In genomic region chr20:49915380-49916145, GRCh38 we compare ENCODE assay signal across 8 cellular contexts. TPM values are rescaled to one million over a fixed set of nuclear protein-coding genes. Genes with fewer than 3 reads are reported as not detected.
DNase-seq lines count a peak whose midpoint lies in the region; ATAC-seq and TF ChIP-seq lines count a peak whose summit lies in the region.

Gene SPATA2 (minus strand): TSS chr20:49915529. CDS start chr20:49908490, 7,039 bp downstream.

- peak; percentile 74 to 100 (median 95) for DNase-seq in C1 segment of cervical spinal cord (lab: John Stamatoyannopoulos, UW)
- peak; percentile 52 for DNase-seq in NCI-H748 treated with DMSO at 0.1 percent for 48 hours (lab: John Stamatoyannopoulos, UW)
- DNase-seq in activated CD4-positive, alpha-beta T cell treated with anti-CD3 and anti-CD28 coated beads, Interleukin-2, amount 50 U/mL, for 4 hours = peak; percentile 89 to 90
- peak; percentile 94 to 96 for DNase-seq in dermis microvascular lymphatic vessel endothelial cell (ENCODE audit: low read depth in 2 of 2)
- peak; percentile 98 for DNase-seq in right lobe of liver
- peak; percentile 94 for DNase-seq in stimulated activated CD4-positive, alpha-beta T cell treated with anti-CD3 and anti-CD28 coated beads, Interleukin-4, amount 100 ng/mL, for 24 hours

- no peak for TF ChIP-seq CTCF in right lobe of liver (IDR thresholded peaks at IDR 0.05)

- peaks cover 0 to 30% (median 0%) of the 10 kb centered on the region in 4 donors for H3K4me1 ChIP-seq in right lobe of liver

- H3K27me3 ChIP-seq in right lobe of liver = no peaks in the 10 kb centered on the region

- peak; percentile 90 for ATAC-seq in GM19351 (IDR thresholded peaks at IDR 0.05; ENCODE audit: unreplicated experiment)
- peak; percentile 69 for ATAC-seq in HG03520 (IDR thresholded peaks at IDR 0.05; ENCODE audit: unreplicated experiment)
- peak; percentile 84 to 86 (median 85) for ATAC-seq in right lobe of liver

- TF ChIP-seq POLR2A in right lobe of liver (IDR thresholded peaks at IDR 0.05) = peak; percentile 74

- H3K4me3 ChIP-seq in right lobe of liver = peak within 1 kb of the TSS; percentile 92 to 100 (median 99)

- 0% methylated on average over 8 of the region's 69 CpGs for WGBS in right lobe of liver (ENCODE audit: insufficient coverage, low coverage, low lambda C conversion rate, missing lambda C conversion rate)

- intact Hi-C loops in right lobe of liver (cut with DNase I) = no loop called here

- H3K27ac ChIP-seq in right lobe of liver = peak within 1 kb of the TSS; percentile 97 to 100 (median 99)

- no peaks in the 10 kb centered on the region for H3K36me3 ChIP-seq in right lobe of liver

- H3K9me3 ChIP-seq in right lobe of liver = no peaks in the 10 kb centered on the region

RNA-seq across cellular contexts. Expression of gene SPATA2, which starts in this region (rescaled TPM):
- 0.64 and 1.0 TPM in 2 replicates for total RNA-seq in dermis microvascular lymphatic vessel endothelial cell
- total RNA-seq in right lobe of liver = 1 to 10 TPM; 1.9 to 3.6 (median 2.9) TPM

Comparison
In these comparisons a context has a peak if more than half of its experiments do, and no peak if none do; other contexts are left out.
1. Peak in every context shown above with its lines: DNase-seq, ATAC-seq, H3K4me3 ChIP-seq and H3K27ac ChIP-seq.